9 cellular contexts compared by ENCODE assay signal in genomic region chr19:3146677-3147100, GRCh38. TPM values are rescaled to one million over a fixed set of nuclear protein-coding genes. Genes with fewer than 3 reads are reported as not detected.
DNase-seq lines count a peak whose midpoint lies in the region; ATAC-seq, FAIRE-seq and TF ChIP-seq lines count a peak whose summit lies in the region.
"Had no signal": no experiment of that assay in that cellular context is flagged by ENCODE, and none has a peak within 500 bp of the region (broad histone marks: within the 10 kb centered on the region; RNA-seq: fewer than 3 reads in every experiment).

No MANE protein-coding gene starts in this region.

- intact Hi-C loops in dorsolateral prefrontal cortex (cut with DNase I): no loop called here

- DNase-seq in activated CD4-positive, alpha-beta T cell treated with anti-CD3 and anti-CD28 coated beads for 48 hours: peak; percentile 82
- no peak for DNase-seq in dorsolateral prefrontal cortex
- DNase-seq in retinal pigment epithelial cell (ENCODE audit: low read depth): no peak
- DNase-seq in globus pallidus (ENCODE audit: low spot score): no peak
- no peak for DNase-seq in frontal cortex (ENCODE audit: low spot score in 2 of 2)

- peaks cover 0 to 2% (median 0%) of the 10 kb centered on the region in 45 donors for H3K27me3 ChIP-seq in dorsolateral prefrontal cortex
- H3K27me3 ChIP-seq: SJSA1 had no signal

- H3K4me1 ChIP-seq in HEK293 (ENCODE audit: control insufficient read depth, insufficient read depth, low read length): no peaks in the 10 kb centered on the region

- H3K27ac ChIP-seq in HEK293 (ENCODE audit: extremely low read depth, low read depth, low read length): no peak overlapping the region
- no peak overlapping the region for H3K27ac ChIP-seq in dorsolateral prefrontal cortex
- H3K27ac ChIP-seq: SJSA1 had no signal

- no peaks in the 10 kb centered on the region for H3K36me3 ChIP-seq in HEK293 (ENCODE audit: control insufficient read depth in 2 of 2, insufficient read depth in 1 of 2, low read length in 2 of 2)
- H3K36me3 ChIP-seq: SJSA1 had no signal

- FAIRE-seq in frontal cortex (lab: Jason Lieb, UNC): no peak

- POLR2A ChIA-PET in HEK293 (lab: Yijun Ruan, JAX): no interaction called here

- ATAC-seq in GM18511 (IDR thresholded peaks at IDR 0.05; ENCODE audit: unreplicated experiment) (no peak), GM19023 (IDR thresholded peaks at IDR 0.05; ENCODE audit: unreplicated experiment) (no peak)

- no peaks in the 10 kb centered on the region for H3K9me3 ChIP-seq in HEK293 (ENCODE audit: control insufficient read depth, insufficient read depth, low read depth, low read length)
- H3K9me3 ChIP-seq: SJSA1 had no signal

- CTCF ChIA-PET in HEK293 (lab: Yijun Ruan, JAX): interaction anchor here (0.6 to 2.6 kb wide), 12 partner anchors 9 to 248 kb away, joined by 3 to 17 read pairs (median 4); partner anchors contain the start of gene GNA15

- no peak overlapping the region for H3K4me3 ChIP-seq in HEK293 (ENCODE audit: low read depth, low read length)
- no peak overlapping the region for H3K4me3 ChIP-seq in dorsolateral prefrontal cortex
- H3K4me3 ChIP-seq in retinal pigment epithelial cell (ENCODE audit: low read length): no peak overlapping the region
- H3K4me3 ChIP-seq: SJSA1 had no signal

- peak; percentile 82 for TF ChIP-seq CTCF in HEK293 (tag by site-specific recombination; IDR thresholded peaks at IDR 0.05)
- peak in 49 of 56 donors; percentile 26 to 66 (median 52) for TF ChIP-seq CTCF in dorsolateral prefrontal cortex (IDR thresholded peaks at IDR 0.05 in 54 of 56, conservative IDR thresholded peaks at IDR 0.05 in 2 of 56; ENCODE audit: low read depth in 1 of 56, partially characterized antibody in 56 of 56)
- TF ChIP-seq CTCF in retinal pigment epithelial cell (conservative IDR thresholded peaks at IDR 0.05; ENCODE audit: low read depth, low read length): peak; percentile 79

TF ChIP-seq in HEK293, 187 proteins besides CTCF, POLR2A, EP300 and RAD21 (continues in another document):
- TF ChIP-seq ZNF37A (tag by site-specific recombination; IDR thresholded peaks at IDR 0.05) (no peak), ZNF580 (tag by site-specific recombination; IDR thresholded peaks at IDR 0.05) (peak; percentile 78), ZNF394 (tag by site-specific recombination; IDR thresholded peaks at IDR 0.05; ENCODE audit: borderline replicate concordance) (no peak), ZNF488 (tag by site-specific recombination; IDR thresholded peaks at IDR 0.05) (no peak), ZBTB49 (tag by site-specific recombination; IDR thresholded peaks at IDR 0.05; ENCODE audit: low read depth) (no peak), ZNF366 (tag by site-specific recombination; conservative IDR thresholded peaks at IDR 0.05) (no peak), ZNF350 (tag by site-specific recombination; IDR thresholded peaks at IDR 0.05) (no peak), SP3 (tag by site-specific recombination; IDR thresholded peaks at IDR 0.05) (no peak), PATZ1 (tag by site-specific recombination; IDR thresholded peaks at IDR 0.05) (peak; percentile 37; the same call in 1 of the 2 replicates), ZNF664 (tag by site-specific recombination; IDR thresholded peaks at IDR 0.05) (no peak), PRDM10 (tag by site-specific recombination; IDR thresholded peaks at IDR 0.05) (no peak), ZNF26 (tag by site-specific recombination; IDR thresholded peaks at IDR 0.05) (no peak), KLF8 (tag by site-specific recombination; IDR thresholded peaks at IDR 0.05) (0 out of 2 replicates have a peak, but pooled peaks have one; percentile 16), ZBTB17 (tag by site-specific recombination; IDR thresholded peaks at IDR 0.05) (no peak)

RNA-seq across cellular contexts. Expression of gene GNA15, which starts 10.9 kb away (rescaled TPM):
- total RNA-seq in dorsolateral prefrontal cortex: 10 to 100 TPM in 2 of 120 experiments, 1 to 10 TPM in 118; 2.3 to 11.9 (median 6.1) TPM
- total RNA-seq in frontal cortex: 0.82 TPM

RNA-seq across cellular contexts. Expression of gene S1PR4, which starts 31.9 kb away (rescaled TPM):
- total RNA-seq in dorsolateral prefrontal cortex (1 to 10 TPM in 9 of 120 experiments, under 1 TPM in 55, not detected in 56; 0.28 to 3.3 (median 0.64) TPM), frontal cortex (0.41 TPM)
- total RNA-seq: SJSA1 had no signal

RNA-seq across cellular contexts. Expression of gene NCLN, which starts 39.0 kb away (rescaled TPM):
- total RNA-seq in dorsolateral prefrontal cortex (10 to 100 TPM; 27.6 to 59.4 (median 41.0) TPM), frontal cortex (13.9 TPM)

RNA-seq across cellular contexts. Expression of gene GNA11, which starts 52.5 kb away (rescaled TPM):
- total RNA-seq in dorsolateral prefrontal cortex: 100 to 1,000 TPM in 1 of 120 experiments, 10 to 100 TPM in 119; 48.7 to 103 (median 61.3) TPM
- total RNA-seq in frontal cortex: 48.1 TPM
